In the genomic region with DNA sequence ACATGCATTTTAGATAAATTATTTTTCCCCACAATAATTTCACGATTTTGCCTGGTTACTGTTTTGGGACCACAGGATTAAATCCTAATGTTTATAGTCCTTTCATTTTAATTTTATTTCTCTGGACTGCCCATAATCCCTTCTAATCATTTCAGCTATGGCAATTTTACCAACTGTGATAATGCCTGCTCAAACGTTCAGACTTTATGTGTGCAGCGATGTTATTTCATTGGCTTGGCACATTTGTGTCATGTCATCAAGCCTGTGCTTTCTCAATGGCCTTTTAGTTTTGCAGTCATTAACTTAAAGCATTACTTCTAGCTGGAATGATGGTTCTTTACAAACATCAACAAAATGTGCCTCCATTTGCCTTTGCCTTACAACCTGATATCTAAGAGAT, we compare ENCODE assay signal across 3 cellular contexts.
"Had no signal": no experiment of that assay in that cellular context is flagged by ENCODE, and none has a peak within 500 bp of the region (broad histone marks: within the 10 kb centered on the region; RNA-seq: fewer than 3 reads in every experiment).

No MANE protein-coding gene starts in this region.

- H3K4me3 ChIP-seq: GM12878 had no signal

- ATAC-seq: GM12878 had no signal

- DNase-seq: GDM1, GF-D8 had no signal
